In genomic region chr20:23409800-23410199, GRCh38 we compare ENCODE assay signal across 27 cellular contexts. TPM values are rescaled to one million over a fixed set of nuclear protein-coding genes. Genes with fewer than 3 reads are reported as not detected.
"Had no signal": no experiment of that assay in that cellular context is flagged by ENCODE, and none has a peak within 500 bp of the region (broad histone marks: within the 10 kb centered on the region; RNA-seq: fewer than 3 reads in every experiment).

No MANE protein-coding gene starts in this region.

- H3K27me3 ChIP-seq: ascending aorta, body of pancreas, MG63 had no signal

- H3K27ac ChIP-seq: ascending aorta, body of pancreas had no signal

- H3K27ac Mint-ChIP-seq: activated CD8-positive, alpha-beta memory T cell treated with anti-CD3 and anti-CD28 coated beads, Interleukin-2, amount 10 ng/mL, durations not matched to agents 7 days and 5 days; activated naive CD4-positive, alpha-beta T cell treated with anti-CD3 and anti-CD28 coated beads, Interleukin-2, amount 50 U/mL, for 72 hours; activated naive CD8-positive, alpha-beta T cell treated with anti-CD3 and anti-CD28 coated beads, Interleukin-2, amount 50 U/mL, for 24 hours; activated T-cell treated with anti-CD3 and anti-CD28 coated beads, Interleukin-2, amount 50 U/mL, for 24 hours; T-helper 17 cell had no signal

- H3K4me1 ChIP-seq: ascending aorta had no signal

- H3K36me3 ChIP-seq: ascending aorta, MG63 had no signal

- H3K36me3 Mint-ChIP-seq: activated naive CD4-positive, alpha-beta T cell treated with anti-CD3 and anti-CD28 coated beads, Interleukin-2, amount 50 U/mL, for 72 hours had no signal

- ATAC-seq: activated CD8-positive, alpha-beta memory T cell treated with anti-CD3 and anti-CD28 coated beads, Interleukin-2, amount 10 ng/mL, durations not matched to agents 7 days and 5 days; activated naive CD4-positive, alpha-beta T cell treated with anti-CD3 and anti-CD28 coated beads, Interleukin-2, amount 50 U/mL, for 72 hours; activated naive CD8-positive, alpha-beta T cell treated with anti-CD3 and anti-CD28 coated beads, Interleukin-2, amount 50 U/mL, for 24 hours; body of pancreas; T-helper 17 cell had no signal

- H3K9me3 ChIP-seq: ascending aorta, body of pancreas, MG63 had no signal

- H3K4me3 Mint-ChIP-seq: activated CD8-positive, alpha-beta memory T cell treated with anti-CD3 and anti-CD28 coated beads, Interleukin-2, amount 10 ng/mL, durations not matched to agents 7 days and 5 days; activated naive CD8-positive, alpha-beta T cell treated with anti-CD3 and anti-CD28 coated beads, Interleukin-2, amount 50 U/mL, for 24 hours; activated T-cell treated with anti-CD3 and anti-CD28 coated beads, Interleukin-2, amount 50 U/mL, for 24 hours; T-helper 17 cell had no signal

- H3K4me3 ChIP-seq: ascending aorta, body of pancreas, MG63 had no signal

- H3K27me3 Mint-ChIP-seq: activated CD8-positive, alpha-beta memory T cell treated with anti-CD3 and anti-CD28 coated beads, Interleukin-2, amount 10 ng/mL, durations not matched to agents 7 days and 5 days; activated naive CD8-positive, alpha-beta T cell treated with anti-CD3 and anti-CD28 coated beads, Interleukin-2, amount 50 U/mL, for 24 hours; activated T-cell treated with anti-CD3 and anti-CD28 coated beads, Interleukin-2, amount 50 U/mL, for 24 hours; T-helper 17 cell had no signal

- H3K9me3 Mint-ChIP-seq: activated naive CD4-positive, alpha-beta T cell treated with anti-CD3 and anti-CD28 coated beads, Interleukin-2, amount 50 U/mL, for 72 hours; activated naive CD8-positive, alpha-beta T cell treated with anti-CD3 and anti-CD28 coated beads, Interleukin-2, amount 50 U/mL, for 24 hours; activated T-cell treated with anti-CD3 and anti-CD28 coated beads, Interleukin-2, amount 50 U/mL, for 24 hours had no signal

- DNase-seq: activated CD4-positive, CD25-positive, alpha-beta regulatory T cell; activated CD8-positive, alpha-beta memory T cell treated with anti-CD3 and anti-CD28 coated beads, Interleukin-2, amount 10 ng/mL, durations not matched to agents 7 days and 5 days; activated effector memory CD4-positive, alpha-beta T cell treated with anti-CD3 and anti-CD28 coated beads, Interleukin-2, amount 50 U/mL, for 16 hours; activated naive CD4-positive, alpha-beta T cell treated with Interleukin-2 at 50 U/mL for 16 hours; activated naive CD8-positive, alpha-beta T cell treated with anti-CD3 and anti-CD28 coated beads, Interleukin-2, amount 50 U/mL, for 24 hours; activated T-cell treated with anti-CD3 and anti-CD28 coated beads, Interleukin-2, amount 50 U/mL, for 24 hours; amniotic stem cell; body of pancreas; central memory CD4-positive, alpha-beta T cell; MG63; MV-4-11; NCI-H1105 treated with DMSO at 0.1 percent for 48 hours; NCI-H1436 treated with DMSO at 0.1 percent for 48 hours; NCI-H1930; NCI-H2171; NCI-H2227 treated with DMSO at 0.1 percent for 48 hours; NCI-H446 treated with DMSO at 0.1 percent for 48 hours; NCI-H524 treated with DMSO at 0.1 percent for 48 hours; NCI-H748 treated with DMSO at 0.1 percent for 48 hours; SIG-M5; T-helper 17 cell; T-helper 9 cell had no signal

RNA-seq across cellular contexts. Expression of gene CSTL1, which starts 29.7 kb away (rescaled TPM):
- total RNA-seq: activated CD8-positive, alpha-beta memory T cell treated with anti-CD3 and anti-CD28 coated beads, Interleukin-2, amount 10 ng/mL, durations not matched to agents 7 days and 5 days; activated naive CD4-positive, alpha-beta T cell treated with anti-CD3 and anti-CD28 coated beads, Interleukin-2, amount 50 U/mL, for 72 hours; ascending aorta; body of pancreas; bronchial epithelial cell; OCI-LY7; RPMI7951; T-helper 17 cell had no signal

RNA-seq across cellular contexts. Expression of gene CST11, which starts 42.9 kb away (rescaled TPM):
- total RNA-seq: activated CD8-positive, alpha-beta memory T cell treated with anti-CD3 and anti-CD28 coated beads, Interleukin-2, amount 10 ng/mL, durations not matched to agents 7 days and 5 days; activated naive CD4-positive, alpha-beta T cell treated with anti-CD3 and anti-CD28 coated beads, Interleukin-2, amount 50 U/mL, for 72 hours; ascending aorta; body of pancreas; bronchial epithelial cell; OCI-LY7; RPMI7951; T-helper 17 cell had no signal
